ENCODE assay signal across 8 cellular contexts in genomic region chr7:100613447-100614185, GRCh38. TPM values are rescaled to one million over a fixed set of nuclear protein-coding genes. Genes with fewer than 3 reads are reported as not detected.
DNase-seq lines count a peak whose midpoint lies in the region; ATAC-seq and TF ChIP-seq lines count a peak whose summit lies in the region.

No MANE protein-coding gene starts in this region.

- ATAC-seq in PC-3: no peak
- ATAC-seq in GM18498 (IDR thresholded peaks at IDR 0.05; ENCODE audit: unreplicated experiment): no peak
- no peak for ATAC-seq in GM18907 (IDR thresholded peaks at IDR 0.05; ENCODE audit: unreplicated experiment)
- ATAC-seq in HG03460 (IDR thresholded peaks at IDR 0.05; ENCODE audit: unreplicated experiment): no peak

- peak overlapping the region; percentile 99 for H3K4me2 ChIP-seq in PC-3 (ENCODE audit: low read length)

- POLR2A ChIA-PET in PC-3 (lab: Charles Lee; ENCODE audit: unreplicated experiment): interaction anchor here (0.6 kb wide), 1 partner anchor 329 kb away, joined by 11 read pairs; no protein-coding TSS in a partner anchor

- no peak for TF ChIP-seq CTCF in PC-3 (conservative IDR thresholded peaks at IDR 0.05; ENCODE audit: low read depth, low read length)
- TF ChIP-seq CTCF in retinal pigment epithelial cell (conservative IDR thresholded peaks at IDR 0.05; ENCODE audit: low read depth, low read length): no peak

- H3K9ac ChIP-seq in ES-I3 (ENCODE audit: low read depth, low read length) (peak overlapping the region; percentile 90; the same call in 1 of the 2 replicates), PC-3 (ENCODE audit: low read length) (no peak overlapping the region)

- H3K9me2 ChIP-seq in PC-3 (replicated peaks; ENCODE audit: low read length): no peaks in the 10 kb centered on the region

- DNase-seq in PC-3 (no peak), retinal pigment epithelial cell (ENCODE audit: low read depth) (no peak), MG63 (no peak)
- DNase-seq in effector memory CD4-positive, alpha-beta T cell: no peak

- H3K27me3 ChIP-seq in PC-3 (ENCODE audit: low read length) (no peaks in the 10 kb centered on the region), MG63 (no peaks in the 10 kb centered on the region)
- H3K27me3 ChIP-seq in effector memory CD4-positive, alpha-beta T cell (replicated peaks; ENCODE audit: control insufficient read depth, insufficient read depth, low read length, poor library complexity, severe bottlenecking): no peaks in the 10 kb centered on the region

- H3K9me3 ChIP-seq in ES-I3 (ENCODE audit: control insufficient read depth, insufficient read depth, low read length) (no peaks in the 10 kb centered on the region), PC-3 (ENCODE audit: low read length) (no peaks in the 10 kb centered on the region), MG63 (no peaks in the 10 kb centered on the region)
- no peaks in the 10 kb centered on the region for H3K9me3 ChIP-seq in effector memory CD4-positive, alpha-beta T cell (ENCODE audit: control insufficient read depth, low read length)

- H4K20me1 ChIP-seq in PC-3 (ENCODE audit: low read length): no peaks in the 10 kb centered on the region

- H3F3A ChIP-seq in PC-3 (ENCODE audit: low read length, unreplicated experiment): no peaks in the 10 kb centered on the region

- CTCF ChIA-PET in PC-3 (lab: Charles Lee): no interaction called here

- no TSS peak for BruUV-seq in PC-3 (replicated peaks; lab: Mats Ljungman, UMichigan)

- H3K4me3 ChIP-seq in PC-3 (ENCODE audit: low read length): peak overlapping the region; percentile 70; the same call in 1 of the 2 replicates
- H3K4me3 ChIP-seq in effector memory CD4-positive, alpha-beta T cell (ENCODE audit: insufficient read depth, low read depth, low read length, poor library complexity, severe bottlenecking): peak overlapping the region; percentile 51
- peak overlapping the region; percentile 81 for H3K4me3 ChIP-seq in retinal pigment epithelial cell (ENCODE audit: low read length)
- H3K4me3 ChIP-seq in MG63: no peak overlapping the region

- intact Hi-C loops in PC-3 (cut with micrococcal nuclease): no loop called here

- H3K4me1 ChIP-seq in ES-I3 (ENCODE audit: insufficient read depth, low read length) (no peaks in the 10 kb centered on the region), PC-3 (ENCODE audit: insufficient read depth, low read length) (0 out of 2 replicates have a peak, but pooled peaks cover 3% of the 10 kb centered on the region)
- H3K4me1 ChIP-seq in effector memory CD4-positive, alpha-beta T cell (ENCODE audit: control insufficient read depth, insufficient read depth, low read length, poor library complexity, severe bottlenecking): peaks cover 19% of the 10 kb centered on the region

- H3K36me3 ChIP-seq in ES-I3 (ENCODE audit: insufficient read depth, low read length) (no peaks in the 10 kb centered on the region), PC-3 (ENCODE audit: low read depth, low read length) (no peaks in the 10 kb centered on the region), MG63 (no peaks in the 10 kb centered on the region)
- H3K36me3 ChIP-seq in effector memory CD4-positive, alpha-beta T cell (ENCODE audit: control insufficient read depth, insufficient read depth, low read length): no peaks in the 10 kb centered on the region

- H3K79me2 ChIP-seq in PC-3 (ENCODE audit: low read length): no peaks in the 10 kb centered on the region

- no peak overlapping the region for H2AFZ ChIP-seq in PC-3 (ENCODE audit: low read length)

- no peak overlapping the region for H3K27ac ChIP-seq in PC-3 (ENCODE audit: low read length)
- H3K27ac ChIP-seq in effector memory CD4-positive, alpha-beta T cell (ENCODE audit: insufficient read depth, low read length, poor library complexity, severe bottlenecking): no peak overlapping the region

RNA-seq across cellular contexts. Expression of gene MOSPD3, which starts 1.3 kb away (rescaled TPM):
- 9.4 and 19.4 TPM in 2 replicates for total RNA-seq in PC-3 (2014; rRNA removed)
- total RNA-seq in MG63 (2014; rRNA removed; shearing (Covaris generic); ENCODE audit: low replicate concordance): 1.8 and 5.9 TPM in 2 replicates

RNA-seq across cellular contexts. Expression of gene PCOLCE, which starts 11.5 kb away (rescaled TPM):
- 8.6 and 16.3 TPM in 2 replicates for total RNA-seq in PC-3 (2014; rRNA removed)
- total RNA-seq in MG63 (2014; rRNA removed; shearing (Covaris generic); ENCODE audit: low replicate concordance): 53.5 and 1,171 TPM in 2 replicates

RNA-seq across cellular contexts. Expression of gene FBXO24, which starts 27.5 kb away (rescaled TPM):
- total RNA-seq in PC-3 (2014; rRNA removed): 0.40 TPM in 1 of 2 replicates, not detected in the other
- total RNA-seq in MG63 (2014; rRNA removed; shearing (Covaris generic); ENCODE audit: low replicate concordance): 1.0 and 1.2 TPM in 2 replicates

RNA-seq across cellular contexts. Expression of gene LRCH4, which starts 27.7 kb away (rescaled TPM):
- 15.6 and 28.7 TPM in 2 replicates for total RNA-seq in PC-3 (2014; rRNA removed)
- 3.8 and 6.3 TPM in 2 replicates for total RNA-seq in MG63 (2014; rRNA removed; shearing (Covaris generic); ENCODE audit: low replicate concordance)

RNA-seq across cellular contexts. Expression of gene TFR2, which starts 27.7 kb away (rescaled TPM):
- not detected in 2 replicates for total RNA-seq in PC-3 (2014; rRNA removed)
- total RNA-seq in MG63 (2014; rRNA removed; shearing (Covaris generic); ENCODE audit: low replicate concordance): 0.33 TPM in 1 of 2 replicates, not detected in the other
